Comparison of ENCODE assay signal across 2 cellular contexts in genomic region chrX:73819864-73820558, GRCh38. TPM values are rescaled to one million over a fixed set of nuclear protein-coding genes. Genes with fewer than 3 reads are reported as not detected.
"Had no signal": no experiment of that assay in that cellular context is flagged by ENCODE, and none has a peak within 500 bp of the region (broad histone marks: within the 10 kb centered on the region; RNA-seq: fewer than 3 reads in every experiment).

No MANE protein-coding gene starts in this region.

RNA-seq across cellular contexts. Expression of gene XIST, which starts 32.5 kb away (rescaled TPM):
- total RNA-seq: M059J, NCI-H460 had no signal
